7 cellular contexts compared by ENCODE assay signal in the genomic region with DNA sequence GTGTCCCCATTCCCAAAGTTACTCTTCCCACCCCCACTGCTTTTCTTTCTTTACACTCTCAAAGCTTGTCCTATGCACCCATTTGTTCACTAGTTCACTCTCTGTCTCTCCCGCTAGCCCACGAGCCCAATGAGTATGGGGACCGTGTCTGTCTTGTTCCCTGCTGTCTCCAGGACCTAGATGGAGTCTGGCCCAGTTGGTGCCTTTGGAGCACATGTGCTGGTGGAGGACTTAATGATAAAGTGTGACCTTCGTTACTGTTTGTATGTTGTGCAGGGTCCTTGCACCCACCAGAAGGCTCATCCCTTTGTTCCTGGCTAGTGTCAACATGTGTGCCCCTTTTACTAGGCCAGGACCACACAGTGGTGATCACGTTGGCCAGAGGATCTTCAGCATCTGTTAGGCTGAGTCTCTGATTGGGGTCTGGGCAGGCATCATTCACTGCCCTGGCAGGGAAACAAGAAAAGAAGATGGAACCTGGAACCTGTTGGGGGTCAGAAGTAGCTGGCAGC. TPM values are rescaled to one million over a fixed set of nuclear protein-coding genes. Genes with fewer than 3 reads are reported as not detected.
DNase-seq lines count a peak whose midpoint lies in the region; ATAC-seq and TF ChIP-seq lines count a peak whose summit lies in the region.
"Had no signal": no experiment of that assay in that cellular context is flagged by ENCODE, and none has a peak within 500 bp of the region (broad histone marks: within the 10 kb centered on the region; RNA-seq: fewer than 3 reads in every experiment).

No MANE protein-coding gene starts in this region.

- no peaks in the 10 kb centered on the region for H3K27me3 Mint-ChIP-seq in activated B cell treated with CpG ODN at 0.5 μM for 24 hours

- TF ChIP-seq POLR2A in breast epithelium (IDR thresholded peaks at IDR 0.05) (no peak), spleen (IDR thresholded peaks at IDR 0.05) (no peak)

- no peak for DNase-seq in activated B cell treated with CpG ODN at 0.5 μM for 24 hours
- no peak for DNase-seq in breast epithelium (ENCODE audit: low spot score in 2 of 2)
- no peak for DNase-seq in spleen
- no peak for DNase-seq in SIG-M5 (lab: John Stamatoyannopoulos, UW)

- peak overlapping the region; percentile 56 for H3K27ac Mint-ChIP-seq in activated B cell treated with CpG ODN at 0.5 μM for 24 hours

- WGBS in spleen, 5 donors, result 78 to 90% (median 83%) methylated on average over 5 of the region's 5 CpGs

- no peaks in the 10 kb centered on the region for H3K9me3 Mint-ChIP-seq in activated B cell treated with CpG ODN at 0.5 μM for 24 hours

- H3K9me3 ChIP-seq in breast epithelium (no peaks in the 10 kb centered on the region), spleen (no peaks in the 10 kb centered on the region)
- H3K9me3 ChIP-seq: SJSA1 had no signal

- CTCF ChIA-PET in activated B cell treated with CpG ODN at 0.5 μM for 24 hours (lab: Charles Lee), result interaction anchor here (1.2 kb wide), 1 partner anchor 14 kb away, joined by 6 read pairs; no protein-coding TSS in a partner anchor

- no peak overlapping the region for H3K4me3 Mint-ChIP-seq in activated B cell treated with CpG ODN at 0.5 μM for 24 hours

- peaks cover 43% of the 10 kb centered on the region for H3K4me1 Mint-ChIP-seq in activated B cell treated with CpG ODN at 0.5 μM for 24 hours

- H3K36me3 ChIP-seq in breast epithelium (no peaks in the 10 kb centered on the region), spleen (peaks cover 0 to 58% (median 32%) of the 10 kb centered on the region in 6 donors)
- H3K36me3 ChIP-seq: SJSA1 had no signal

- no peak for ATAC-seq in activated B cell treated with CpG ODN at 0.5 μM for 24 hours (ENCODE audit: low read depth)
- ATAC-seq in HG03280 (IDR thresholded peaks at IDR 0.05; ENCODE audit: unreplicated experiment), result no peak
- ATAC-seq: left lobe of liver had no signal

- POLR2A ChIA-PET in activated B cell treated with CpG ODN at 0.5 μM for 24 hours (lab: Charles Lee), result interaction anchor here (0.8 to 2.1 kb wide), 4 partner anchors 13 to 35 kb away, joined by 3 to 12 read pairs (median 6); a partner anchor contains a TSS

- H3K27ac ChIP-seq in breast epithelium (peak overlapping the region; percentile 98 to 99), spleen (peak overlapping the region; percentile 19 to 93 (median 90))
- H3K27ac ChIP-seq: SJSA1 had no signal

- TF ChIP-seq CTCF in activated B cell treated with CpG ODN at 0.5 μM for 24 hours (IDR thresholded peaks at IDR 0.05), result no peak
- TF ChIP-seq CTCF in breast epithelium (IDR thresholded peaks at IDR 0.05), result no peak
- TF ChIP-seq CTCF in spleen (IDR thresholded peaks at IDR 0.05 in 8 of 11, conservative IDR thresholded peaks at IDR 0.05 in 3 of 11), result no peak

- H3K4me3 ChIP-seq in breast epithelium (no peak overlapping the region), spleen (no peak overlapping the region)
- H3K4me3 ChIP-seq: SJSA1 had no signal

- H3K27me3 ChIP-seq in breast epithelium (no peaks in the 10 kb centered on the region), spleen (replicated peaks in 1 of 7) (no peaks in the 10 kb centered on the region)
- H3K27me3 ChIP-seq: SJSA1 had no signal

- H3K4me1 ChIP-seq in breast epithelium (peaks cover 37 to 89% of the 10 kb centered on the region in 2 donors), spleen (peaks cover 49 to 100% (median 98%) of the 10 kb centered on the region in 6 donors)

- H3K36me3 Mint-ChIP-seq in activated B cell treated with CpG ODN at 0.5 μM for 24 hours (ENCODE audit: low read depth), result no peaks in the 10 kb centered on the region

- intact Hi-C loops in activated B cell treated with CpG ODN at 0.5 μM for 24 hours (cut with micrococcal nuclease) (no loop called here), breast epithelium (cut with DNase I; ENCODE audit: low total_unique reads) (no loop called here), spleen (cut with DNase I; ENCODE audit: low total_unique reads) (no loop called here)

RNA-seq across cellular contexts. Expression of a gene that starts 7.4 kb away (rescaled TPM):
- 2.9 and 3.2 TPM in 2 replicates for total RNA-seq in activated B cell treated with CpG ODN at 0.5 μM for 24 hours
- 10 to 100 TPM in 2 of 3 donors, 1 to 10 TPM in 1; 5.4 to 29.6 (median 17.4) TPM for total RNA-seq in breast epithelium
- 10 to 100 TPM in 5 of 7 donors, 1 to 10 TPM in 2; 8.7 to 23.6 (median 14.0) TPM for total RNA-seq in spleen
- polyA plus RNA-seq in spleen, result 1 to 10 TPM; 2.9 to 7.4 (median 6.7) TPM

RNA-seq across cellular contexts. Expression of a gene that starts 12.8 kb away (rescaled TPM):
- total RNA-seq in activated B cell treated with CpG ODN at 0.5 μM for 24 hours (18.2 and 20.3 TPM in 2 replicates), breast epithelium (10 to 100 TPM; 30.4 to 38.4 (median 30.8) TPM), spleen (10 to 100 TPM; 34.7 to 55.0 (median 44.9) TPM)
- polyA plus RNA-seq in spleen, result 10 to 100 TPM; 18.0 to 34.8 (median 18.9) TPM

RNA-seq across cellular contexts. Expression of a gene that starts 34.8 kb away (rescaled TPM):
- total RNA-seq in activated B cell treated with CpG ODN at 0.5 μM for 24 hours, result 23.5 and 26.9 TPM in 2 replicates
- 10 to 100 TPM in 1 of 3 donors, 1 to 10 TPM in 2; 6.1 to 10.7 (median 9.2) TPM for total RNA-seq in breast epithelium
- 10 to 100 TPM in 6 of 7 donors, 1 to 10 TPM in 1; 7.6 to 22.5 (median 18.9) TPM for total RNA-seq in spleen
- 10 to 100 TPM; 25.1 to 45.2 (median 41.1) TPM for polyA plus RNA-seq in spleen

RNA-seq across cellular contexts. Expression of a gene that starts 36.6 kb away (rescaled TPM):
- 4.5 and 5.9 TPM in 2 replicates for total RNA-seq in activated B cell treated with CpG ODN at 0.5 μM for 24 hours
- 10 to 100 TPM; 10.7 to 16.8 (median 15.1) TPM for total RNA-seq in breast epithelium
- 10 to 100 TPM in 1 of 7 donors, 1 to 10 TPM in 6; 3.2 to 12.2 (median 5.8) TPM for total RNA-seq in spleen
- 1 to 10 TPM; 2.3 to 4.6 (median 3.5) TPM for polyA plus RNA-seq in spleen
